19 cellular contexts compared by ENCODE assay signal in genomic region chr2:100888602-100889001, GRCh38.
DNase-seq lines count a peak whose midpoint lies in the region; ATAC-seq and TF ChIP-seq lines count a peak whose summit lies in the region.
"Had no signal": no experiment of that assay in that cellular context is flagged by ENCODE, and none has a peak within 500 bp of the region (broad histone marks: within the 10 kb centered on the region; RNA-seq: fewer than 3 reads in every experiment).

No MANE protein-coding gene starts in this region.

- BruUV-seq in PC-3 (replicated peaks; lab: Mats Ljungman, UMichigan): no TSS peak

- POLR2A ChIA-PET in PC-3 (lab: Charles Lee; ENCODE audit: unreplicated experiment): interaction anchor here (0.7 kb wide), 1 partner anchor 69 kb away, joined by 9 read pairs; no protein-coding TSS in a partner anchor

- peak overlapping the region; percentile 75 for H3K27ac ChIP-seq in PC-3 (ENCODE audit: low read length)
- H3K27ac ChIP-seq in epithelial cell of prostate: peak overlapping the region; percentile 6
- peak overlapping the region; percentile 57 for H3K27ac ChIP-seq in suprapubic skin

- H3K4me1 ChIP-seq in PC-3 (ENCODE audit: insufficient read depth, low read length) (peaks cover 61% of the 10 kb centered on the region), suprapubic skin (peaks cover 34% of the 10 kb centered on the region)

- TF ChIP-seq POLR2A in suprapubic skin (IDR thresholded peaks at IDR 0.05): no peak

- H3K4me2 ChIP-seq in PC-3 (ENCODE audit: low read length): no peak overlapping the region

- no peaks in the 10 kb centered on the region for H3K27me3 ChIP-seq in PC-3 (ENCODE audit: low read length)
- no peaks in the 10 kb centered on the region for H3K27me3 ChIP-seq in suprapubic skin

- DNase-seq in NOMO-1 (lab: John Stamatoyannopoulos, UW; ENCODE audit: unreplicated experiment in 2 of 2): peak; percentile 1 to 28
- DNase-seq in NOMO-1 treated with dmso at 0.1 percent for 144 hours (lab: John Stamatoyannopoulos, UW; ENCODE audit: unreplicated experiment): no peak
- no peak for DNase-seq in PC-3
- no peak for DNase-seq in epithelial cell of prostate (ENCODE audit: low read depth, low spot score)
- DNase-seq in suprapubic skin (ENCODE audit: low spot score in 2 of 2): no peak
- no peak for DNase-seq in Ammon's horn (ENCODE audit: low spot score)
- DNase-seq: 8988T; Calu3; CD4-positive, alpha-beta memory T cell; GF-D8; GOT3; MM.1S; NCI-H187; NCI-H2107; NCI-H510A treated with DMSO at 0.1 percent for 48 hours; NCI-H774; SHP77 had no signal

- H3F3A ChIP-seq in PC-3 (ENCODE audit: low read length, unreplicated experiment): peaks cover 10% of the 10 kb centered on the region

- H3K9me3 ChIP-seq in PC-3 (ENCODE audit: low read length): no peaks in the 10 kb centered on the region
- H3K9me3 ChIP-seq in suprapubic skin: no peaks in the 10 kb centered on the region

- no peak for TF ChIP-seq EP300 in suprapubic skin (IDR thresholded peaks at IDR 0.05)

- no peak overlapping the region for H3K9ac ChIP-seq in PC-3 (ENCODE audit: low read length)

- ATAC-seq in PC-3 (no peak), HG03108 (IDR thresholded peaks at IDR 0.05; ENCODE audit: unreplicated experiment) (no peak), HG03039 (IDR thresholded peaks at IDR 0.05; ENCODE audit: unreplicated experiment) (no peak)

- CTCF ChIA-PET in PC-3 (lab: Charles Lee): no interaction called here

- H3K4me3 ChIP-seq in PC-3 (ENCODE audit: low read length) (no peak overlapping the region), suprapubic skin (no peak overlapping the region)

- WGBS in suprapubic skin: 47% methylated on average over 3 of the region's 3 CpGs

- H3K79me2 ChIP-seq in PC-3 (ENCODE audit: low read length): peaks cover 75% of the 10 kb centered on the region

- H3K9me2 ChIP-seq in PC-3 (replicated peaks; ENCODE audit: low read length): no peaks in the 10 kb centered on the region

- no peaks in the 10 kb centered on the region for H4K20me1 ChIP-seq in PC-3 (ENCODE audit: low read length)

- intact Hi-C loops in PC-3 (cut with micrococcal nuclease): no loop called here

- no peak overlapping the region for H2AFZ ChIP-seq in PC-3 (ENCODE audit: low read length)

- TF ChIP-seq CTCF in PC-3 (conservative IDR thresholded peaks at IDR 0.05; ENCODE audit: low read depth, low read length): no peak
- TF ChIP-seq CTCF in suprapubic skin (IDR thresholded peaks at IDR 0.05): no peak

- H3K36me3 ChIP-seq in PC-3 (ENCODE audit: low read depth, low read length): peaks cover 14% of the 10 kb centered on the region
- no peaks in the 10 kb centered on the region for H3K36me3 ChIP-seq in suprapubic skin

Comparison
In these comparisons a context has a peak if more than half of its experiments do, and no peak if none do; other contexts are left out.
1. DNase-seq: peak in NOMO-1 (2 of 2); none in NOMO-1 treated with dmso at 0.1 percent for 144 hours (single experiment), PC-3 (single experiment), epithelial cell of prostate (single experiment), suprapubic skin (0 of 2) and Ammon's horn (single experiment).
2. H3K27ac ChIP-seq: peak in every context shown above with its lines; median percentile 75 in PC-3; 57 in suprapubic skin; 6 in epithelial cell of prostate.